1 cellular context compared by ENCODE assay signal in the genomic region with DNA sequence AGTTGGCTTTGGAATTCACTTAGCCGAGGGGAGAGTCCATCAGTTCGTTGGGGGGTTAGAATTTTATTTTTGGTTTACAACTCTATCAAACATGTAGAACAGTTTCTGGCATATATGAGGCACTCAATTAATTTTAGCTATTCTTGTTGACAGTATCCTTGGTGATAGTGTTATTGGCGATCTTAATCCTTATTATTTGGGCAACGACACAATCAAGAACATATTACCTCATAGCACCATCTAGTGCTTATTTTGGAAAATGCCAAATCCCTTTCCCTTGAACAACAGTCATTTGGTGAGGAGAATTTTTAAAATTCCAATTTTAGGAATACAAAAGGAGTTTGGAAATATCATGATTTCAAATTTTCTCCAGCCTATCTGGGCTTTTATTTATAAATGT.
TF ChIP-seq lines count a peak whose summit lies in the region.

No MANE protein-coding gene starts in this region.

TF ChIP-seq in HEK293, 187 proteins besides CTCF, POLR2A, EP300 and RAD21 (continued from another document):
- TF ChIP-seq, protein P1, sequence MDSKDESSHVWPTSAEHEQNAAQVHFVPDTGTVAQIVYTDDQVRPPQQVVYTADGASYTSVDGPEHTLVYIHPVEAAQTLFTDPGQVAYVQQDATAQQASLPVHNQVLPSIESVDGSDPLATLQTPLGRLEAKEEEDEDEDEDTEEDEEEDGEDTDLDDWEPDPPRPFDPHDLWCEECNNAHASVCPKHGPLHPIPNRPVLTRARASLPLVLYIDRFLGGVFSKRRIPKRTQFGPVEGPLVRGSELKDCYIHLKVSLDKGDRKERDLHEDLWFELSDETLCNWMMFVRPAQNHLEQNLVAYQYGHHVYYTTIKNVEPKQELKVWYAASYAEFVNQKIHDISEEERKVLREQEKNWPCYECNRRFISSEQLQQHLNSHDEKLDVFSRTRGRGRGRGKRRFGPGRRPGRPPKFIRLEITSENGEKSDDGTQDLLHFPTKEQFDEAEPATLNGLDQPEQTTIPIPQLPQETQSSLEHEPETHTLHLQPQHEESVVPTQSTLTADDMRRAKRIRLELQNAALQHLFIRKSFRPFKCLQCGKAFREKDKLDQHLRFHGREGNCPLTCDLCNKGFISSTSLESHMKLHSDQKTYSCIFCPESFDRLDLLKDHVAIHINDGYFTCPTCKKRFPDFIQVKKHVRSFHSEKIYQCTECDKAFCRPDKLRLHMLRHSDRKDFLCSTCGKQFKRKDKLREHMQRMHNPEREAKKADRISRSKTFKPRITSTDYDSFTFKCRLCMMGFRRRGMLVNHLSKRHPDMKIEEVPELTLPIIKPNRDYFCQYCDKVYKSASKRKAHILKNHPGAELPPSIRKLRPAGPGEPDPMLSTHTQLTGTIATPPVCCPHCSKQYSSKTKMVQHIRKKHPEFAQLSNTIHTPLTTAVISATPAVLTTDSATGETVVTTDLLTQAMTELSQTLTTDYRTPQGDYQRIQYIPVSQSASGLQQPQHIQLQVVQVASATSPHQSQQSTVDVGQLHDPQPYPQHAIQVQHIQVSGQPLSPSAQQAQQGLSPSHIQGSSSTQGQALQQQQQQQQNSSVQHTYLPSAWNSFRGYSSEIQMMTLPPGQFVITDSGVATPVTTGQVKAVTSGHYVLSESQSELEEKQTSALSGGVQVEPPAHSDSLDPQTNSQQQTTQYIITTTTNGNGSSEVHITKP (tag by site-specific recombination; IDR thresholded peaks at IDR 0.05) = peak; percentile 81
- TF ChIP-seq ZNF341 (tag by site-specific recombination; IDR thresholded peaks at IDR 0.05; ENCODE audit: low read depth) (no peak), GLI4 (tag by site-specific recombination; IDR thresholded peaks at IDR 0.05) (no peak), ZNF146 (tag by site-specific recombination; IDR thresholded peaks at IDR 0.05) (no peak), MZF1 (tag by site-specific recombination; IDR thresholded peaks at IDR 0.05; ENCODE audit: borderline replicate concordance) (peak; percentile 74; the same call in 1 of the 2 replicates), ZNF248 (tag by site-specific recombination; IDR thresholded peaks at IDR 0.05) (no peak)
- TF ChIP-seq, protein P2, sequence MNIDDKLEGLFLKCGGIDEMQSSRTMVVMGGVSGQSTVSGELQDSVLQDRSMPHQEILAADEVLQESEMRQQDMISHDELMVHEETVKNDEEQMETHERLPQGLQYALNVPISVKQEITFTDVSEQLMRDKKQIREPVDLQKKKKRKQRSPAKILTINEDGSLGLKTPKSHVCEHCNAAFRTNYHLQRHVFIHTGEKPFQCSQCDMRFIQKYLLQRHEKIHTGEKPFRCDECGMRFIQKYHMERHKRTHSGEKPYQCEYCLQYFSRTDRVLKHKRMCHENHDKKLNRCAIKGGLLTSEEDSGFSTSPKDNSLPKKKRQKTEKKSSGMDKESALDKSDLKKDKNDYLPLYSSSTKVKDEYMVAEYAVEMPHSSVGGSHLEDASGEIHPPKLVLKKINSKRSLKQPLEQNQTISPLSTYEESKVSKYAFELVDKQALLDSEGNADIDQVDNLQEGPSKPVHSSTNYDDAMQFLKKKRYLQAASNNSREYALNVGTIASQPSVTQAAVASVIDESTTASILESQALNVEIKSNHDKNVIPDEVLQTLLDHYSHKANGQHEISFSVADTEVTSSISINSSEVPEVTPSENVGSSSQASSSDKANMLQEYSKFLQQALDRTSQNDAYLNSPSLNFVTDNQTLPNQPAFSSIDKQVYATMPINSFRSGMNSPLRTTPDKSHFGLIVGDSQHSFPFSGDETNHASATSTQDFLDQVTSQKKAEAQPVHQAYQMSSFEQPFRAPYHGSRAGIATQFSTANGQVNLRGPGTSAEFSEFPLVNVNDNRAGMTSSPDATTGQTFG (tag by site-specific recombination; IDR thresholded peaks at IDR 0.05; ENCODE audit: borderline replicate concordance) = no peak
